In genomic region chr10:97676770-97677581, GRCh38 we compare ENCODE assay signal across 8 cellular contexts. TPM values are rescaled to one million over a fixed set of nuclear protein-coding genes. Genes with fewer than 3 reads are reported as not detected.
DNase-seq lines count a peak whose midpoint lies in the region; ATAC-seq, FAIRE-seq and TF ChIP-seq lines count a peak whose summit lies in the region.

No MANE protein-coding gene starts in this region.

- no peak overlapping the region for H2BK15ac ChIP-seq in H1 (ENCODE audit: low read length)

- H3K79me1 ChIP-seq in H1 (ENCODE audit: low read depth, low read length), result no peaks in the 10 kb centered on the region

- no peak overlapping the region for H3K27ac ChIP-seq in H1 (ENCODE audit: low read depth, low read length)
- no peak overlapping the region for H3K27ac ChIP-seq in naive thymus-derived CD4-positive, alpha-beta T cell (ENCODE audit: low read depth, low read length)
- H3K27ac ChIP-seq in vagina, result peak overlapping the region; percentile 27

- H3K4me2 ChIP-seq in H1 (ENCODE audit: insufficient read depth in 1 of 2, low read depth in 2 of 2, low read length in 2 of 2), result no peak overlapping the region

- H3K9me3 ChIP-seq in H1 (ENCODE audit: insufficient read depth in 2 of 2, low read depth in 1 of 2, low read length in 1 of 2) (no peaks in the 10 kb centered on the region), vagina (no peaks in the 10 kb centered on the region)
- no peaks in the 10 kb centered on the region for H3K9me3 ChIP-seq in naive thymus-derived CD4-positive, alpha-beta T cell (ENCODE audit: control insufficient read depth in 2 of 3, low read length in 3 of 3)

- H3K36me3 Mint-ChIP-seq in naive thymus-derived CD4-positive, alpha-beta T cell, result peaks cover 0 to 22% (median 0%) of the 10 kb centered on the region in 5 donors

- POLR2A ChIA-PET in H1 (lab: Charles Lee; ENCODE audit: partially characterized antibody), result interaction anchor here (0.6 to 2.6 kb wide), 10 partner anchors 10 to 1110 kb away, joined by 3 to 20 read pairs (median 3); partner anchors contain the start of genes AVPI1 and MARVELD1
- POLR2A ChIA-PET in naive thymus-derived CD4-positive, alpha-beta T cell (lab: Charles Lee), result interaction anchor here (0.8 to 3.0 kb wide), 4 partner anchors 10 to 59 kb away, joined by 3 to 14 read pairs (median 8); partner anchors contain the start of genes AVPI1 and ZFYVE27

- peaks cover 0 to 16% (median 0%) of the 10 kb centered on the region in 7 donors for H3K4me1 Mint-ChIP-seq in naive thymus-derived CD4-positive, alpha-beta T cell

- no peak overlapping the region for H2BK12ac ChIP-seq in H1 (ENCODE audit: low read depth, low read length)

- no peak overlapping the region for H4K8ac ChIP-seq in H1 (ENCODE audit: extremely low read depth, insufficient read depth, low read length)

- H3K4me3 ChIP-seq in H1 (ENCODE audit: extremely low read depth in 1 of 4, insufficient read depth in 2 of 4, low read depth in 3 of 4, low read length in 4 of 4) (no peak overlapping the region), vagina (no peak overlapping the region)
- no peak overlapping the region for H3K4me3 ChIP-seq in naive thymus-derived CD4-positive, alpha-beta T cell (ENCODE audit: low read length)

- H4K5ac ChIP-seq in H1 (ENCODE audit: insufficient read length, low read depth, low read length), result no peak overlapping the region

- H3K4me3 Mint-ChIP-seq in naive thymus-derived CD4-positive, alpha-beta T cell, result no peak overlapping the region

- H3K18ac ChIP-seq in H1 (ENCODE audit: extremely low read depth, low read length), result no peak overlapping the region

- no peak overlapping the region for H4K91ac ChIP-seq in H1 (replicated peaks; ENCODE audit: insufficient read length, low read length)

- no peak for FAIRE-seq in H1 (lab: Jason Lieb, UNC)

- peak; percentile 74 for ATAC-seq in HG02623 (IDR thresholded peaks at IDR 0.05; ENCODE audit: unreplicated experiment)
- peak; percentile 90 for ATAC-seq in naive thymus-derived CD4-positive, alpha-beta T cell

- no peaks in the 10 kb centered on the region for H3K4me1 ChIP-seq in H1 (replicated peaks in 1 of 4; ENCODE audit: control insufficient read depth in 3 of 4, insufficient read depth in 4 of 4, low read length in 3 of 4)
- H3K4me1 ChIP-seq in naive thymus-derived CD4-positive, alpha-beta T cell (ENCODE audit: control insufficient read depth in 2 of 2, insufficient read depth in 2 of 2, low read length in 2 of 2), result no peaks in the 10 kb centered on the region
- H3K4me1 ChIP-seq in vagina, result peaks cover 25% of the 10 kb centered on the region

- intact Hi-C loops in naive thymus-derived CD4-positive, alpha-beta T cell (cut with micrococcal nuclease), result loop anchor here (1.0 kb wide), 8 partner anchors 10 to 368 kb away; partner anchors contain the start of genes AVPI1 (in 2 of the 2) and ZFYVE27 (in 1 of the 2)
- intact Hi-C loops in vagina (cut with DNase I), result loop anchor here (10.0 kb wide), 1 partner anchor 58 kb away; the partner anchor contains the start of gene ZFYVE27

- peak overlapping the region in 1 of 9 donors; percentile 13 for H3K27ac Mint-ChIP-seq in naive thymus-derived CD4-positive, alpha-beta T cell

- H3K56ac ChIP-seq in H1 (replicated peaks; ENCODE audit: insufficient read length, low read depth, low read length), result no peak overlapping the region

- H3K36me3 ChIP-seq in H1 (ENCODE audit: control insufficient read depth in 2 of 4, insufficient read depth in 4 of 4, low read length in 3 of 4) (peaks cover 21 to 30% (median 26%) of the 10 kb centered on the region in 4 experiments), vagina (peaks cover 0 to 52% of the 10 kb centered on the region in 2 donors)
- peaks cover 0 to 34% (median 5%) of the 10 kb centered on the region in 3 experiments for H3K36me3 ChIP-seq in naive thymus-derived CD4-positive, alpha-beta T cell (ENCODE audit: control insufficient read depth in 2 of 3, insufficient read depth in 3 of 3, low read length in 3 of 3)

- H2AFZ ChIP-seq in H1 (ENCODE audit: low read length), result no peak overlapping the region

- 91% methylated on average over 2 of the region's 2 CpGs; no CpG with 5 or more reads in 1 of the 2 experiments for WGBS in H1 (ENCODE audit: extremely low coverage in 1 of 2, insufficient coverage in 1 of 2, insufficient read length in 1 of 2, insufficient replicate concordance in 2 of 2, low coverage in 1 of 2, low lambda C conversion rate in 2 of 2, missing lambda C conversion rate in 1 of 2), 2 experiments

- H2BK20ac ChIP-seq in H1 (ENCODE audit: low read length), result no peak overlapping the region

- H3K79me2 ChIP-seq in H1 (ENCODE audit: control insufficient read depth in 1 of 2, insufficient read depth in 2 of 2, low read length in 2 of 2), result 0 out of 4 replicates have a peak, but pooled peaks cover 0 to 2% of the 10 kb centered on the region in 2 experiments

- peak; percentile 27 for DNase-seq in NOMO-1 treated with DMSO at 0.1 percent for 48 hours (lab: John Stamatoyannopoulos, UW; ENCODE audit: unreplicated experiment)
- no peak for DNase-seq in NOMO-1 (lab: John Stamatoyannopoulos, UW; ENCODE audit: unreplicated experiment in 2 of 2)
- DNase-seq in NCI-H2227 treated with DMSO at 0.1 percent for 48 hours (lab: John Stamatoyannopoulos, UW), result peak; percentile 47
- peak; percentile 35 to 39 for DNase-seq in activated CD4-positive, alpha-beta T cell treated with anti-CD3 and anti-CD28 coated beads, Interleukin-2, amount 50 U/mL, for 4 hours
- DNase-seq in H1 (ENCODE audit: low read depth in 1 of 2, low spot score in 2 of 2), result peak in 1 of 2 experiments; percentile 55
- peak; percentile 35 to 60 (median 48) for DNase-seq in naive thymus-derived CD4-positive, alpha-beta T cell
- no peak for DNase-seq in vagina (ENCODE audit: extremely low spot score in 2 of 2)

- peak in 1 of 2 experiments; percentile 47; a peak in 1 of 3 replicates for TF ChIP-seq POLR2A in H1 (IDR thresholded peaks at IDR 0.05; ENCODE audit: control extremely low read depth in 1 of 2, low read depth in 2 of 2, low read length in 2 of 2)
- no peak for TF ChIP-seq POLR2A in vagina (IDR thresholded peaks at IDR 0.05)

- H3K27me3 Mint-ChIP-seq in naive thymus-derived CD4-positive, alpha-beta T cell, result no peaks in the 10 kb centered on the region

- no peak overlapping the region for H2BK120ac ChIP-seq in H1 (replicated peaks; ENCODE audit: low read depth, low read length)

- TF ChIP-seq EP300 in H1 (IDR thresholded peaks at IDR 0.05; ENCODE audit: borderline replicate concordance in 1 of 2, low read depth in 2 of 2, low read length in 2 of 2), result no peak

- H2AK5ac ChIP-seq in H1 (ENCODE audit: low read depth, low read length), result no peak overlapping the region

- CTCF ChIA-PET in H1 (lab: Charles Lee; ENCODE audit: partially characterized antibody), result interaction anchor here (0.6 to 8.5 kb wide), 32 partner anchors 9 to 327 kb away, joined by 3 to 127 read pairs (median 4); partner anchors contain the start of genes ANKRD2, AVPI1, MARVELD1 and PI4K2A
- CTCF ChIA-PET in naive thymus-derived CD4-positive, alpha-beta T cell (lab: Charles Lee), result interaction anchor here (0.7 to 7.9 kb wide), 9 partner anchors 11 to 191 kb away, joined by 3 to 90 read pairs (median 4); partner anchors contain the start of genes AVPI1 and ZFYVE27

- H3K9ac ChIP-seq in H1 (replicated peaks in 1 of 4; ENCODE audit: extremely low read depth in 1 of 4, low read depth in 3 of 4, low read length in 3 of 4), result peak overlapping the region in 1 of 4 experiments; percentile 32; a peak in 2 of 7 replicates

- no peaks in the 10 kb centered on the region for H3K23me2 ChIP-seq in H1 (ENCODE audit: low read depth, low read length)

- no peaks in the 10 kb centered on the region for H3K9me3 Mint-ChIP-seq in naive thymus-derived CD4-positive, alpha-beta T cell

- H3K14ac ChIP-seq in H1 (ENCODE audit: insufficient read length), result no peak overlapping the region

- peak; percentile 84 to 85 for TF ChIP-seq RAD21 in H1 (IDR thresholded peaks at IDR 0.05 in 1 of 2, conservative IDR thresholded peaks at IDR 0.05 in 1 of 2; ENCODE audit: low read depth in 2 of 2, low read length in 2 of 2)

- H3K27me3 ChIP-seq in H1 (replicated peaks in 1 of 4; ENCODE audit: control insufficient read depth in 3 of 4, extremely low read depth in 1 of 4, insufficient read depth in 3 of 4, low read length in 3 of 4) (no peaks in the 10 kb centered on the region), vagina (no peaks in the 10 kb centered on the region)
- H3K27me3 ChIP-seq in naive thymus-derived CD4-positive, alpha-beta T cell (ENCODE audit: control insufficient read depth in 2 of 2, insufficient read depth in 2 of 2, low read length in 2 of 2), result no peaks in the 10 kb centered on the region

- peaks cover 0 to 2% of the 10 kb centered on the region in 2 experiments for H4K20me1 ChIP-seq in H1 (replicated peaks in 1 of 2; ENCODE audit: control insufficient read depth in 1 of 2, insufficient read depth in 2 of 2, low read length in 2 of 2)

- H3K4ac ChIP-seq in H1 (replicated peaks; ENCODE audit: insufficient read length, low read depth, low read length), result no peak overlapping the region

- no peak overlapping the region for H2BK5ac ChIP-seq in H1 (ENCODE audit: low read depth, low read length)

- TF ChIP-seq CTCF in H1 (IDR thresholded peaks at IDR 0.05; ENCODE audit: control extremely low read depth in 1 of 3, insufficient read depth in 1 of 3, low read depth in 1 of 3, low read length in 3 of 3) (peak; percentile 75 to 85 (median 77)), vagina (IDR thresholded peaks at IDR 0.05) (peak; percentile 82 to 86 (median 83))

- H3K23ac ChIP-seq in H1 (ENCODE audit: insufficient read length), result no peak overlapping the region

RNA-seq across cellular contexts. Expression of gene AVPI1, which starts 10.1 kb away (rescaled TPM):
- total RNA-seq in H1 (2021; fragmentation: NEBNext Ultra II Directional; extraction: Animal tissue kit (Norgen Biotek cat#: 25700)), result 7.8 and 9.0 TPM in 2 replicates
- 13.5 and 14.5 TPM in 2 replicates for polyA plus RNA-seq in H1 (2011; rRNA removed)
- 11.8 TPM for polyA plus RNA-seq in H1 (2011; cell fraction: cytosol; rRNA removed)
- polyA plus RNA-seq in H1 (2011; cell fraction: nucleus; rRNA removed), result 9.1 TPM
- 5.4 to 8.6 TPM (median 8.0 TPM) in 4 replicates for polyA plus RNA-seq in H1 (2012, experiment 1 of 2)
- 10.0 TPM for polyA plus RNA-seq in H1 (2012, experiment 2 of 2)
- polyA plus RNA-seq in H1 (2013, experiment 1 of 2), result 4.0 TPM
- polyA plus RNA-seq in H1 (2013, experiment 2 of 2), result 3.7 TPM
- 5.5 and 6.8 TPM in 2 replicates for polyA minus RNA-seq in H1 (2011; rRNA and poly(A)+ RNA removed)
- 11.9 TPM for polyA minus RNA-seq in H1 (2011; cell fraction: cytosol; rRNA and poly(A)+ RNA removed)
- polyA minus RNA-seq in H1 (2011; cell fraction: nucleus; rRNA and poly(A)+ RNA removed), result 10.5 TPM
- 10 to 100 TPM in 1 of 5 experiments, 1 to 10 TPM in 3, under 1 TPM in 1; 0.65 to 10.6 (median 2.5) TPM for total RNA-seq in naive thymus-derived CD4-positive, alpha-beta T cell
- polyA plus RNA-seq in naive thymus-derived CD4-positive, alpha-beta T cell, result 1 to 10 TPM; 1.4 to 1.9 TPM
- 125 TPM for total RNA-seq in vagina

RNA-seq across cellular contexts. Expression of gene PI4K2A, which starts 36.5 kb away (rescaled TPM):
- 21.9 and 22.9 TPM in 2 replicates for total RNA-seq in H1 (2021; fragmentation: NEBNext Ultra II Directional; extraction: Animal tissue kit (Norgen Biotek cat#: 25700))
- 20.7 and 21.9 TPM in 2 replicates for polyA plus RNA-seq in H1 (2011; rRNA removed)
- 21.3 TPM for polyA plus RNA-seq in H1 (2011; cell fraction: cytosol; rRNA removed)
- polyA plus RNA-seq in H1 (2011; cell fraction: nucleus; rRNA removed), result 19.3 TPM
- polyA plus RNA-seq in H1 (2012, experiment 1 of 2), result 16.0 to 18.4 TPM (median 17.1 TPM) in 4 replicates
- 23.0 TPM for polyA plus RNA-seq in H1 (2012, experiment 2 of 2)
- 13.9 TPM for polyA plus RNA-seq in H1 (2013, experiment 1 of 2)
- polyA plus RNA-seq in H1 (2013, experiment 2 of 2), result 13.3 TPM
- polyA minus RNA-seq in H1 (2011; rRNA and poly(A)+ RNA removed), result 19.3 and 21.0 TPM in 2 replicates
- polyA minus RNA-seq in H1 (2011; cell fraction: cytosol; rRNA and poly(A)+ RNA removed), result 8.1 TPM
- 12.1 TPM for polyA minus RNA-seq in H1 (2011; cell fraction: nucleus; rRNA and poly(A)+ RNA removed)
- total RNA-seq in naive thymus-derived CD4-positive, alpha-beta T cell, result 10 to 100 TPM in 4 of 5 experiments, 1 to 10 TPM in 1; 9.0 to 33.8 (median 11.0) TPM
- polyA plus RNA-seq in naive thymus-derived CD4-positive, alpha-beta T cell, result 1 to 10 TPM; 5.5 to 8.7 TPM
- 17.7 TPM for total RNA-seq in vagina

RNA-seq across cellular contexts. Expression of gene MARVELD1, which starts 36.6 kb away (rescaled TPM):
- total RNA-seq in H1 (2021; fragmentation: NEBNext Ultra II Directional; extraction: Animal tissue kit (Norgen Biotek cat#: 25700)), result 33.1 and 37.3 TPM in 2 replicates
- polyA plus RNA-seq in H1 (2011; rRNA removed), result 28.1 and 38.0 TPM in 2 replicates
- 24.7 TPM for polyA plus RNA-seq in H1 (2011; cell fraction: cytosol; rRNA removed)
- 50.0 TPM for polyA plus RNA-seq in H1 (2011; cell fraction: nucleus; rRNA removed)
- 25.0 to 30.8 TPM (median 26.9 TPM) in 4 replicates for polyA plus RNA-seq in H1 (2012, experiment 1 of 2)
- 45.8 TPM for polyA plus RNA-seq in H1 (2012, experiment 2 of 2)
- polyA plus RNA-seq in H1 (2013, experiment 1 of 2), result 25.4 TPM
- polyA plus RNA-seq in H1 (2013, experiment 2 of 2), result 28.3 TPM
- 13.7 and 15.4 TPM in 2 replicates for polyA minus RNA-seq in H1 (2011; rRNA and poly(A)+ RNA removed)
- 19.0 TPM for polyA minus RNA-seq in H1 (2011; cell fraction: cytosol; rRNA and poly(A)+ RNA removed)
- polyA minus RNA-seq in H1 (2011; cell fraction: nucleus; rRNA and poly(A)+ RNA removed), result 18.4 TPM
- 1 to 10 TPM in 4 of 5 experiments, under 1 TPM in 1; 0.62 to 5.0 (median 2.3) TPM for total RNA-seq in naive thymus-derived CD4-positive, alpha-beta T cell
- under 1 TPM; 0.07 to 0.09 TPM for polyA plus RNA-seq in naive thymus-derived CD4-positive, alpha-beta T cell
- 24.1 TPM for total RNA-seq in vagina

RNA-seq across cellular contexts. Expression of gene MORN4, which starts 43.7 kb away (rescaled TPM):
- total RNA-seq in H1 (2021; fragmentation: NEBNext Ultra II Directional; extraction: Animal tissue kit (Norgen Biotek cat#: 25700)), result 10.6 and 13.6 TPM in 2 replicates
- polyA plus RNA-seq in H1 (2011; rRNA removed), result 20.2 and 22.0 TPM in 2 replicates
- polyA plus RNA-seq in H1 (2011; cell fraction: cytosol; rRNA removed), result 26.0 TPM
- polyA plus RNA-seq in H1 (2011; cell fraction: nucleus; rRNA removed), result 11.3 TPM
- polyA plus RNA-seq in H1 (2012, experiment 1 of 2), result 17.4 to 20.9 TPM (median 19.5 TPM) in 4 replicates
- 13.1 TPM for polyA plus RNA-seq in H1 (2012, experiment 2 of 2)
- polyA plus RNA-seq in H1 (2013, experiment 1 of 2), result 10.3 TPM
- 10.6 TPM for polyA plus RNA-seq in H1 (2013, experiment 2 of 2)
- 13.7 and 14.7 TPM in 2 replicates for polyA minus RNA-seq in H1 (2011; rRNA and poly(A)+ RNA removed)
- polyA minus RNA-seq in H1 (2011; cell fraction: cytosol; rRNA and poly(A)+ RNA removed), result 9.4 TPM
- polyA minus RNA-seq in H1 (2011; cell fraction: nucleus; rRNA and poly(A)+ RNA removed), result 5.1 TPM
- total RNA-seq in naive thymus-derived CD4-positive, alpha-beta T cell, result 1 to 10 TPM in 4 of 5 experiments, under 1 TPM in 1; 0.78 to 4.1 (median 1.5) TPM
- polyA plus RNA-seq in naive thymus-derived CD4-positive, alpha-beta T cell, result 1 to 10 TPM; 1.3 to 5.9 TPM
- total RNA-seq in vagina, result 1.7 TPM

RNA-seq across cellular contexts. Expression of gene ZFYVE27, which starts 60.0 kb away (rescaled TPM):
- total RNA-seq in H1 (2021; fragmentation: NEBNext Ultra II Directional; extraction: Animal tissue kit (Norgen Biotek cat#: 25700)), result 19.8 and 22.7 TPM in 2 replicates
- 16.6 and 20.9 TPM in 2 replicates for polyA plus RNA-seq in H1 (2011; rRNA removed)
- 25.1 TPM for polyA plus RNA-seq in H1 (2011; cell fraction: cytosol; rRNA removed)
- polyA plus RNA-seq in H1 (2011; cell fraction: nucleus; rRNA removed), result 71.3 TPM
- 16.9 to 25.8 TPM (median 22.2 TPM) in 4 replicates for polyA plus RNA-seq in H1 (2012, experiment 1 of 2)
- 14.8 TPM for polyA plus RNA-seq in H1 (2012, experiment 2 of 2)
- polyA plus RNA-seq in H1 (2013, experiment 1 of 2), result 18.9 TPM
- polyA plus RNA-seq in H1 (2013, experiment 2 of 2), result 17.1 TPM
- 18.7 and 19.5 TPM in 2 replicates for polyA minus RNA-seq in H1 (2011; rRNA and poly(A)+ RNA removed)
- 11.0 TPM for polyA minus RNA-seq in H1 (2011; cell fraction: cytosol; rRNA and poly(A)+ RNA removed)
- 36.0 TPM for polyA minus RNA-seq in H1 (2011; cell fraction: nucleus; rRNA and poly(A)+ RNA removed)
- total RNA-seq in naive thymus-derived CD4-positive, alpha-beta T cell, result 10 to 100 TPM; 31.0 to 68.8 (median 61.8) TPM
- polyA plus RNA-seq in naive thymus-derived CD4-positive, alpha-beta T cell, result 10 to 100 TPM; 32.9 to 41.0 TPM
- total RNA-seq in vagina, result 28.0 TPM

Comparison
In these comparisons a context has a peak if more than half of its experiments do, and no peak if none do; other contexts are left out.
1. DNase-seq: peak in NOMO-1 treated with DMSO at 0.1 percent for 48 hours (single experiment), NCI-H2227 treated with DMSO at 0.1 percent for 48 hours (single experiment), activated CD4-positive, alpha-beta T cell treated with anti-CD3 and anti-CD28 coated beads, Interleukin-2, amount 50 U/mL, for 4 hours (2 of 2) and naive thymus-derived CD4-positive, alpha-beta T cell (9 of 9); none in NOMO-1 (0 of 2) and vagina (0 of 2).
2. RNA of gene AVPI1, which starts 10.1 kb away (total RNA-seq): 125 TPM in vagina (single experiment); 7.8 to 9.0 TPM in H1 and 0.65 to 10.6 TPM in naive thymus-derived CD4-positive, alpha-beta T cell; every median in the first group is over 10 times any median in the second.